Comparison of ENCODE assay signal across 8 cellular contexts in genomic region chr12:107685360-107686248, GRCh38. TPM values are rescaled to one million over a fixed set of nuclear protein-coding genes. Genes with fewer than 3 reads are reported as not detected.
DNase-seq lines count a peak whose midpoint lies in the region; ATAC-seq and TF ChIP-seq lines count a peak whose summit lies in the region.

PWP1 (plus strand) TSS chr12:107685799; CDS start chr12:107685900, 101 bp downstream.

- intact Hi-C loops in dendritic cell treated with granulocyte-macrophage colony-stimulating factor and Interleukin-4, amounts not matched to agents 40 ng/mL and 50 ng/mL, for 4 days (cut with micrococcal nuclease): loop anchor here (5.0 kb wide), 1 partner anchor 72 kb away; no protein-coding TSS in a partner anchor

- DNase-seq in NCI-H748 (lab: John Stamatoyannopoulos, UW; ENCODE audit: unreplicated experiment) (peak; percentile 98), left lobe of liver (ENCODE audit: low spot score) (peak; percentile 97)
- DNase-seq in activated CD4-positive, alpha-beta T cell treated with anti-CD3 and anti-CD28 coated beads, Interleukin-2, amount 50 U/mL, for 1 hour: peak; percentile 96
- peak; percentile 95 for DNase-seq in stimulated activated CD4-positive, alpha-beta T cell treated with anti-CD3 and anti-CD28 coated beads, Interleukin-2, amount 100 ng/mL, for 24 hours

- H3K36me3 Mint-ChIP-seq in dendritic cell treated with granulocyte-macrophage colony-stimulating factor and Interleukin-4, amounts not matched to agents 40 ng/mL and 50 ng/mL, for 4 days (ENCODE audit: low read depth): peaks cover 40% of the 10 kb centered on the region

- no peaks in the 10 kb centered on the region for H3K9me3 Mint-ChIP-seq in dendritic cell treated with granulocyte-macrophage colony-stimulating factor and Interleukin-4, amounts not matched to agents 40 ng/mL and 50 ng/mL, for 4 days

- ATAC-seq in GM19372 (IDR thresholded peaks at IDR 0.05; ENCODE audit: low read depth, unreplicated experiment) (peak; percentile 92), HG03521 (IDR thresholded peaks at IDR 0.05; ENCODE audit: unreplicated experiment) (peak; percentile 87), left lobe of liver (peak; percentile 89)

- H3K4me1 Mint-ChIP-seq in dendritic cell treated with granulocyte-macrophage colony-stimulating factor and Interleukin-4, amounts not matched to agents 40 ng/mL and 50 ng/mL, for 4 days (ENCODE audit: low read depth): peaks cover 12% of the 10 kb centered on the region

- no peak for TF ChIP-seq CTCF in C4-2B (conservative IDR thresholded peaks at IDR 0.05)

- no peaks in the 10 kb centered on the region for H3K27me3 Mint-ChIP-seq in dendritic cell treated with granulocyte-macrophage colony-stimulating factor and Interleukin-4, amounts not matched to agents 40 ng/mL and 50 ng/mL, for 4 days

- H3K27ac Mint-ChIP-seq in dendritic cell treated with granulocyte-macrophage colony-stimulating factor and Interleukin-4, amounts not matched to agents 40 ng/mL and 50 ng/mL, for 4 days: peak within 1 kb of the TSS; percentile 98

- peak within 1 kb of the TSS; percentile 82 for H3K27ac ChIP-seq in C4-2B

- H3K4me3 Mint-ChIP-seq in dendritic cell treated with granulocyte-macrophage colony-stimulating factor and Interleukin-4, amounts not matched to agents 40 ng/mL and 50 ng/mL, for 4 days: peak within 1 kb of the TSS; percentile 94

RNA-seq across cellular contexts. Expression of gene PWP1, which starts in this region (rescaled TPM):
- 13.3 TPM for total RNA-seq in left lobe of liver

Comparison
In these comparisons a context has a peak if more than half of its experiments do, and no peak if none do; other contexts are left out.
1. Peak in every context shown above with its lines: DNase-seq, ATAC-seq and H3K27ac ChIP-seq.